Comparison of ENCODE assay signal across 11 cellular contexts in genomic region chr9:71758785-71759184, GRCh38. TPM values are rescaled to one million over a fixed set of nuclear protein-coding genes. Genes with fewer than 3 reads are reported as not detected.
DNase-seq lines count a peak whose midpoint lies in the region; ATAC-seq and TF ChIP-seq lines count a peak whose summit lies in the region.
"Had no signal": no experiment of that assay in that cellular context is flagged by ENCODE, and none has a peak within 500 bp of the region (broad histone marks: within the 10 kb centered on the region; RNA-seq: fewer than 3 reads in every experiment).

No MANE protein-coding gene starts in this region.

- no peak overlapping the region for H3K4me3 Mint-ChIP-seq in T-helper 17 cell
- no peak overlapping the region for H3K4me3 Mint-ChIP-seq in activated naive CD8-positive, alpha-beta T cell treated with anti-CD3 and anti-CD28 coated beads, Interleukin-2, amount 50 U/mL, for 24 hours

- peak overlapping the region; percentile 69 for H3K27ac Mint-ChIP-seq in T-helper 17 cell
- no peak overlapping the region for H3K27ac Mint-ChIP-seq in activated naive CD8-positive, alpha-beta T cell treated with anti-CD3 and anti-CD28 coated beads, Interleukin-2, amount 50 U/mL, for 24 hours

- peak overlapping the region; percentile 75 to 89 for H3K27ac ChIP-seq in liver (ENCODE audit: low read depth in 1 of 2, low read length in 2 of 2)
- H3K27ac ChIP-seq: SJSA1 had no signal

- no peaks in the 10 kb centered on the region for H3K27me3 Mint-ChIP-seq in T-helper 17 cell
- H3K27me3 Mint-ChIP-seq in activated naive CD8-positive, alpha-beta T cell treated with anti-CD3 and anti-CD28 coated beads, Interleukin-2, amount 50 U/mL, for 24 hours = no peaks in the 10 kb centered on the region

- H3K36me3 ChIP-seq in liver (ENCODE audit: control insufficient read depth in 4 of 4, insufficient read depth in 3 of 4, low read depth in 1 of 4, low read length in 3 of 4) (no peaks in the 10 kb centered on the region), MG63 (no peaks in the 10 kb centered on the region)
- H3K36me3 ChIP-seq: SJSA1 had no signal

- H3K27me3 ChIP-seq in liver (ENCODE audit: control insufficient read depth in 4 of 4, insufficient read depth in 4 of 4, low read length in 3 of 4) (no peaks in the 10 kb centered on the region), MG63 (no peaks in the 10 kb centered on the region)
- H3K27me3 ChIP-seq: SJSA1 had no signal

- DNase-seq in COR-L47 (lab: John Stamatoyannopoulos, UW) (peak; percentile 76), LHCN-M2 (ENCODE audit: low read depth) (peak; percentile 34), T-helper 17 cell (no peak), MG63 (no peak), epidermal melanocyte (ENCODE audit: insufficient read length, low spot score) (no peak), NOMO-1 treated with dmso at 0.1 percent for 144 hours (lab: John Stamatoyannopoulos, UW; ENCODE audit: unreplicated experiment) (no peak)
- DNase-seq in activated naive CD8-positive, alpha-beta T cell treated with anti-CD3 and anti-CD28 coated beads, Interleukin-2, amount 50 U/mL, for 24 hours = no peak
- DNase-seq: activated naive CD4-positive, alpha-beta T cell treated with Interleukin-2 at 50 U/mL for 16 hours; stimulated activated CD4-positive, alpha-beta T cell treated with anti-CD3 and anti-CD28 coated beads, Interleukin-4, amount 100 ng/mL, for 24 hours had no signal

- TF ChIP-seq CTCF in liver (IDR thresholded peaks at IDR 0.05; ENCODE audit: low read depth, low read length, missing input control) = no peak

- H3K9me3 Mint-ChIP-seq in activated naive CD8-positive, alpha-beta T cell treated with anti-CD3 and anti-CD28 coated beads, Interleukin-2, amount 50 U/mL, for 24 hours = no peaks in the 10 kb centered on the region

- H3K9me3 ChIP-seq in T-helper 17 cell (ENCODE audit: control insufficient read depth, low read length, poor library complexity, severe bottlenecking) = no peaks in the 10 kb centered on the region
- no peaks in the 10 kb centered on the region for H3K9me3 ChIP-seq in liver (ENCODE audit: control insufficient read depth in 4 of 4, low read length in 3 of 4)
- H3K9me3 ChIP-seq in MG63 = no peaks in the 10 kb centered on the region
- H3K9me3 ChIP-seq: SJSA1 had no signal

- H3K36me3 Mint-ChIP-seq in T-helper 17 cell (ENCODE audit: low read depth) = peaks cover 3% of the 10 kb centered on the region
- H3K36me3 Mint-ChIP-seq in activated naive CD8-positive, alpha-beta T cell treated with anti-CD3 and anti-CD28 coated beads, Interleukin-2, amount 50 U/mL, for 24 hours (ENCODE audit: low read depth) = peaks cover 9% of the 10 kb centered on the region

- peaks cover 19 to 69% (median 60%) of the 10 kb centered on the region in 4 donors for H3K4me1 ChIP-seq in liver (ENCODE audit: control insufficient read depth in 4 of 4, insufficient read depth in 4 of 4, low read length in 3 of 4)

- H3K9ac ChIP-seq in liver (ENCODE audit: low read depth in 1 of 2, low read length in 2 of 2) = peak overlapping the region; percentile 25 to 68

- TF ChIP-seq RAD21 in liver (IDR thresholded peaks at IDR 0.05) = peak; percentile 29 to 48

- 28% methylated on average over 2 of the region's 2 CpGs for WGBS in liver

- peaks cover 55% of the 10 kb centered on the region for H3K4me1 Mint-ChIP-seq in T-helper 17 cell
- peaks cover 75% of the 10 kb centered on the region for H3K4me1 Mint-ChIP-seq in activated naive CD8-positive, alpha-beta T cell treated with anti-CD3 and anti-CD28 coated beads, Interleukin-2, amount 50 U/mL, for 24 hours

- ATAC-seq in T-helper 17 cell = no peak
- no peak for ATAC-seq in activated naive CD8-positive, alpha-beta T cell treated with anti-CD3 and anti-CD28 coated beads, Interleukin-2, amount 50 U/mL, for 24 hours

- H3K4me3 ChIP-seq in liver (ENCODE audit: low read depth in 1 of 3, low read length in 3 of 3) = peak overlapping the region in 1 of 3 donors; percentile 17
- no peak overlapping the region for H3K4me3 ChIP-seq in MG63
- H3K4me3 ChIP-seq: SJSA1 had no signal

TF ChIP-seq in liver, 16 proteins besides CTCF, POLR2A, EP300 and RAD21:
- TF ChIP-seq JUND (IDR thresholded peaks at IDR 0.05) (peak; percentile 97), FOXA1 (IDR thresholded peaks at IDR 0.05) (peak; percentile 94), REST (IDR thresholded peaks at IDR 0.05) (peak; percentile 59), SP1 (IDR thresholded peaks at IDR 0.05) (peak; percentile 80), YY1 (IDR thresholded peaks at IDR 0.05) (peak; percentile 53), NR2F2 (IDR thresholded peaks at IDR 0.05) (no peak), EGR1 (IDR thresholded peaks at IDR 0.05; ENCODE audit: low read depth in 2 of 2) (no peak), GABPA (IDR thresholded peaks at IDR 0.05 in 1 of 2, conservative IDR thresholded peaks at IDR 0.05 in 1 of 2) (peak in 1 of 2 donors; percentile 11), HNF4A (conservative IDR thresholded peaks at IDR 0.05) (peak; percentile 80 to 81), ZBTB33 (IDR thresholded peaks at IDR 0.05) (peak; percentile 40), RXRA (IDR thresholded peaks at IDR 0.05) (peak; percentile 56 to 70), ATF3 (IDR thresholded peaks at IDR 0.05) (peak; percentile 86), FOXA2 (IDR thresholded peaks at IDR 0.05) (peak; percentile 98), MAX (IDR thresholded peaks at IDR 0.05) (peak; percentile 26), TAF1 (conservative IDR thresholded peaks at IDR 0.05) (no peak), HNF4G (IDR thresholded peaks at IDR 0.05) (peak; percentile 27)

RNA-seq across cellular contexts. Expression of gene CEMIP2, which starts 9.5 kb away (rescaled TPM):
- total RNA-seq in LHCN-M2 (2014; rRNA removed) = 19.8 and 25.7 TPM in 2 replicates
- 16.4 TPM for polyA plus RNA-seq in LHCN-M2 (2012)
- total RNA-seq in T-helper 17 cell = 100 to 1,000 TPM; 129 to 240 TPM
- 100 to 1,000 TPM in 1 of 2 donors, 10 to 100 TPM in 1; 57.2 to 123 TPM for total RNA-seq in liver
- polyA plus RNA-seq in liver = 10 to 100 TPM; 18.8 to 20.0 TPM
- 0.30 and 7.8 TPM in 2 replicates for total RNA-seq in MG63 (2014; rRNA removed; shearing (Covaris generic); ENCODE audit: low replicate concordance)

Comparison
In these comparisons a context has a peak if more than half of its experiments do, and no peak if none do; other contexts are left out.
1. DNase-seq: peak in COR-L47 (single experiment) and LHCN-M2 (single experiment); none in T-helper 17 cell (0 of 3), MG63 (single experiment), epidermal melanocyte (single experiment), NOMO-1 treated with dmso at 0.1 percent for 144 hours (single experiment) and activated naive CD8-positive, alpha-beta T cell treated with anti-CD3 and anti-CD28 coated beads, Interleukin-2, amount 50 U/mL, for 24 hours (single experiment).